In the genomic region with DNA sequence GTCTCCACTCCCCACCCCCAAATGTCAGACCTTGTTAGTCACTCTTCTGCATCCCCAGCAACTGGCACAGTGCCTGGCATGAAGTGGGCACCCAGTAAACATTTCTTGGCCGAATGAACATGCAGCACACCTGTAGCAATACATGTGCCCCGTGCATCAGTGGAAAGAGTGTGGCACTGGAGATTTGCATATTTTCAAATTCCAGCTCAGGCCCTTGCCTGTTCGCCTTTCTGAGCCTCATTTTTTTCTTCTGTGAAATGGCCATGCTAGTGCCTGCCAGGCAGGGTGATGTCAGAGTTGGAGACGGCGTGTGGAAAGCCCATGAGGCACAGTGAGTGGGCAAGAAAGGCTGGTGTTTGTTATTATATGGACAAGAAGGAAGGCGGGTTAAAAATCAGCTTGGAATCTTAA, we compare ENCODE assay signal across 15 cellular contexts. TPM values are rescaled to one million over a fixed set of nuclear protein-coding genes. Genes with fewer than 3 reads are reported as not detected.
DNase-seq lines count a peak whose midpoint lies in the region; ATAC-seq, FAIRE-seq and TF ChIP-seq lines count a peak whose summit lies in the region.
"Had no signal": no experiment of that assay in that cellular context is flagged by ENCODE, and none has a peak within 500 bp of the region (broad histone marks: within the 10 kb centered on the region; RNA-seq: fewer than 3 reads in every experiment).

No MANE protein-coding gene starts in this region.

- intact Hi-C loops in PC-9 (cut with micrococcal nuclease; ENCODE audit: unreplicated experiment), result no loop called here

- ATAC-seq in GM21390 (IDR thresholded peaks at IDR 0.05; ENCODE audit: unreplicated experiment) (no peak), HG03175 (IDR thresholded peaks at IDR 0.05; ENCODE audit: unreplicated experiment) (no peak)
- ATAC-seq: natural killer cell had no signal

- H3K27ac ChIP-seq in OCI-LY3 (ENCODE audit: low read length) (peak overlapping the region; percentile 99), PC-9 (no peak overlapping the region)
- H3K27ac ChIP-seq: uterus had no signal

- peak overlapping the region; percentile 88 for H3K4me2 ChIP-seq in OCI-LY3 (ENCODE audit: low read length)
- no peak overlapping the region for H3K4me2 ChIP-seq in PC-9
- H3K4me2 ChIP-seq: smooth muscle cell had no signal

- H2AFZ ChIP-seq in OCI-LY3 (ENCODE audit: low read depth, low read length), result no peak overlapping the region
- no peak overlapping the region for H2AFZ ChIP-seq in PC-9

- 0 out of 2 replicates have a peak overlapping the region, but pooled peaks have one; percentile 0 for H3K4me3 ChIP-seq in OCI-LY3 (ENCODE audit: low read length)
- H3K4me3 ChIP-seq in PC-9, result no peak overlapping the region
- H3K4me3 ChIP-seq: esophagus squamous epithelium, smooth muscle cell, uterus had no signal

- no TSS peak for BruUV-seq in PC-9 (replicated peaks; lab: Mats Ljungman, UMichigan)

- no peaks in the 10 kb centered on the region for H3K9me3 ChIP-seq in OCI-LY3 (ENCODE audit: insufficient read depth, low read length)
- H3K9me3 ChIP-seq in PC-9 (ENCODE audit: insufficient read depth, low read depth), result no peaks in the 10 kb centered on the region
- H3K9me3 ChIP-seq: esophagus squamous epithelium, uterus had no signal

- H3K9me2 ChIP-seq in PC-9 (ENCODE audit: insufficient read depth), result no peaks in the 10 kb centered on the region

- DNase-seq in AG08396 (ENCODE audit: low spot score), result peak; percentile 38
- no peak for DNase-seq in GM12891 (ENCODE audit: insufficient read length, low spot score)
- DNase-seq in fibroblast of peridontal ligament (ENCODE audit: extremely low read depth), result peak; percentile 42
- no peak for DNase-seq in PC-9
- DNase-seq in SIG-M5 treated with dmso at 0.1 percent for 504 hours (lab: John Stamatoyannopoulos, UW; ENCODE audit: unreplicated experiment), result no peak
- DNase-seq: C1 segment of cervical spinal cord, cerebellar nuclear complex, esophagus squamous epithelium, natural killer cell, uterus had no signal

- H3K36me3 ChIP-seq in OCI-LY3 (replicated peaks; ENCODE audit: low read depth, low read length), result peaks cover 72% of the 10 kb centered on the region
- H3K36me3 ChIP-seq in PC-9 (ENCODE audit: low read depth), result no peaks in the 10 kb centered on the region
- H3K36me3 ChIP-seq: uterus had no signal

- no peak for TF ChIP-seq POLR2A in GM12891 (IDR thresholded peaks at IDR 0.05; ENCODE audit: low read depth, low read length)

- H3K79me2 ChIP-seq in OCI-LY3 (ENCODE audit: low read length), result peaks cover 15% of the 10 kb centered on the region
- H3K79me2 ChIP-seq in PC-9 (ENCODE audit: low read depth), result no peaks in the 10 kb centered on the region

- no peaks in the 10 kb centered on the region for H3F3A ChIP-seq in PC-9 (ENCODE audit: insufficient read depth, low read depth)

- H3K27me3 ChIP-seq in OCI-LY3 (ENCODE audit: low read depth, low read length) (no peaks in the 10 kb centered on the region), PC-9 (ENCODE audit: insufficient read depth, low read depth) (no peaks in the 10 kb centered on the region)
- H3K27me3 ChIP-seq: esophagus squamous epithelium, uterus had no signal

- POLR2A ChIA-PET in PC-9 (lab: Charles Lee; ENCODE audit: unreplicated experiment), result no interaction called here

- TF ChIP-seq CTCF in OCI-LY3 (IDR thresholded peaks at IDR 0.05; ENCODE audit: low read depth, low read length) (no peak), PC-9 (conservative IDR thresholded peaks at IDR 0.05) (no peak)

- peak; percentile 78 for FAIRE-seq in GM12891 (lab: Jason Lieb, UNC)
- FAIRE-seq: TTC549 had no signal

- H3K4me1 ChIP-seq in OCI-LY3 (ENCODE audit: low read length) (peaks cover 85% of the 10 kb centered on the region), PC-9 (replicated peaks; ENCODE audit: insufficient read depth) (no peaks in the 10 kb centered on the region)
- H3K4me1 ChIP-seq: uterus had no signal

- H3K9ac ChIP-seq in OCI-LY3 (ENCODE audit: low read length), result peak overlapping the region; percentile 89

- CTCF ChIA-PET in PC-9 (lab: Charles Lee), result no interaction called here

- H4K20me1 ChIP-seq in OCI-LY3 (ENCODE audit: insufficient read depth, low read length) (no peaks in the 10 kb centered on the region), PC-9 (ENCODE audit: insufficient read depth) (no peaks in the 10 kb centered on the region)

TF ChIP-seq in GM12891, 5 proteins besides CTCF, POLR2A, EP300 and RAD21:
- no peak for TF ChIP-seq SPI1 (IDR thresholded peaks at IDR 0.05; ENCODE audit: low read depth, low read length)
- no peak for TF ChIP-seq POLR2AphosphoS5 (IDR thresholded peaks at IDR 0.05; ENCODE audit: low read depth, low read length)
- TF ChIP-seq POU2F2 (IDR thresholded peaks at IDR 0.05; ENCODE audit: low read depth, low read length), result no peak
- TF ChIP-seq PAX5 (IDR thresholded peaks at IDR 0.05; ENCODE audit: insufficient read depth, low read length, severe bottlenecking), result no peak
- TF ChIP-seq TAF1 (IDR thresholded peaks at IDR 0.05; ENCODE audit: low read depth, low read length), result no peak

RNA-seq across cellular contexts. Expression of a gene that starts 38.7 kb away (rescaled TPM):
- 127 TPM for polyA plus RNA-seq in GM12891 (2012; ENCODE audit: low read depth, missing spikeins)
- 30.7 and 46.0 TPM in 2 replicates for total RNA-seq in PC-9 (2021)

Comparison
In these comparisons a context has a peak if more than half of its experiments do, and no peak if none do; other contexts are left out.
1. DNase-seq: peak in AG08396 (single experiment) and fibroblast of peridontal ligament (single experiment); none in GM12891 (single experiment), PC-9 (0 of 2) and SIG-M5 treated with dmso at 0.1 percent for 504 hours (single experiment).